8 cellular contexts compared by ENCODE assay signal in genomic region chr22:37639771-37640590, GRCh38. TPM values are rescaled to one million over a fixed set of nuclear protein-coding genes. Genes with fewer than 3 reads are reported as not detected.
DNase-seq lines count a peak whose midpoint lies in the region; ATAC-seq and TF ChIP-seq lines count a peak whose summit lies in the region.

No MANE protein-coding gene starts in this region.

- peaks cover 50% of the 10 kb centered on the region for H3K4me1 Mint-ChIP-seq in T-helper 2 cell treated with Interferon-gamma antibody and Interleukin-4, amounts not matched to agents 5 μg/mL and 100 μg/mL, for 36 hours (ENCODE audit: low read depth)

- no peaks in the 10 kb centered on the region for H3K27me3 Mint-ChIP-seq in T-helper 2 cell treated with Interferon-gamma antibody and Interleukin-4, amounts not matched to agents 5 μg/mL and 100 μg/mL, for 36 hours (ENCODE audit: low read depth)

- H3K36me3 Mint-ChIP-seq in T-helper 2 cell treated with Interferon-gamma antibody and Interleukin-4, amounts not matched to agents 5 μg/mL and 100 μg/mL, for 36 hours (ENCODE audit: low read depth), result peaks cover 34% of the 10 kb centered on the region

- H3K27ac ChIP-seq in prostate gland, result peak overlapping the region; percentile 73 to 80

- H3K36me3 ChIP-seq in prostate gland, result no peaks in the 10 kb centered on the region

- H3K27ac Mint-ChIP-seq in T-helper 2 cell treated with Interferon-gamma antibody and Interleukin-4, amounts not matched to agents 5 μg/mL and 100 μg/mL, for 36 hours, result peak overlapping the region; percentile 97

- ATAC-seq in GM19023 (IDR thresholded peaks at IDR 0.05; ENCODE audit: unreplicated experiment), result no peak

- 3% methylated on average over 25 of the region's 27 CpGs for WGBS in prostate gland

- no peak for TF ChIP-seq CTCF in fibroblast of the aortic adventitia (IDR thresholded peaks at IDR 0.05; ENCODE audit: insufficient read depth, low read length)
- TF ChIP-seq CTCF in prostate gland (IDR thresholded peaks at IDR 0.05), result no peak

- intact Hi-C loops in prostate gland (cut with DNase I), result loop anchor here (5.0 kb wide), 2 partner anchors 37 to 152 kb away; partner anchors contain the start of gene LGALS1

- no peaks in the 10 kb centered on the region for H3K9me3 Mint-ChIP-seq in T-helper 2 cell treated with Interferon-gamma antibody and Interleukin-4, amounts not matched to agents 5 μg/mL and 100 μg/mL, for 36 hours

- DNase-seq in activated CD4-positive, alpha-beta T cell treated with anti-CD3 and anti-CD28 coated beads for 48 hours, result peak; percentile 42
- DNase-seq in activated CD4-positive, alpha-beta T cell treated with anti-CD3 and anti-CD28 coated beads for 4 hours, result no peak
- DNase-seq in T-helper 2 cell treated with Interferon-gamma antibody and Interleukin-4, amounts not matched to agents 5 μg/mL and 100 μg/mL, for 36 hours (ENCODE audit: low spot score), result no peak
- DNase-seq in fibroblast of the aortic adventitia (ENCODE audit: low read depth), result no peak
- DNase-seq in prostate gland (ENCODE audit: low spot score), result no peak
- no peak for DNase-seq in cerebellum (ENCODE audit: low spot score)
- no peak for DNase-seq in KG1 (lab: John Stamatoyannopoulos, UW)

- peak overlapping the region; percentile 97 for H3K4me3 Mint-ChIP-seq in T-helper 2 cell treated with Interferon-gamma antibody and Interleukin-4, amounts not matched to agents 5 μg/mL and 100 μg/mL, for 36 hours

- no peak for TF ChIP-seq POLR2A in prostate gland (IDR thresholded peaks at IDR 0.05)

- H3K9me3 ChIP-seq in prostate gland, result no peaks in the 10 kb centered on the region

- H3K4me3 ChIP-seq in fibroblast of the aortic adventitia (ENCODE audit: low read depth, low read length), result peak overlapping the region; percentile 75
- peak overlapping the region; percentile 57 for H3K4me3 ChIP-seq in prostate gland

- no peaks in the 10 kb centered on the region for H3K27me3 ChIP-seq in prostate gland (replicated peaks; ENCODE audit: insufficient read depth)

- H3K4me1 ChIP-seq in prostate gland (replicated peaks), result no peaks in the 10 kb centered on the region

RNA-seq across cellular contexts. Expression of gene SH3BP1, which starts 0.5 kb away (rescaled TPM):
- total RNA-seq in fibroblast of the aortic adventitia (ENCODE audit: low replicate concordance) (1.8 and 4.6 TPM in 2 replicates), prostate gland (10 to 100 TPM; 10.9 to 12.0 TPM), cerebellum (1.4 TPM)

RNA-seq across cellular contexts. Expression of gene PDXP, which starts 18.5 kb away (rescaled TPM):
- total RNA-seq in fibroblast of the aortic adventitia (ENCODE audit: low replicate concordance) (3.4 and 7.4 TPM in 2 replicates), prostate gland (10 to 100 TPM; 12.9 to 87.8 TPM), cerebellum (34.0 TPM)

RNA-seq across cellular contexts. Expression of gene GGA1, which starts 31.3 kb away (rescaled TPM):
- total RNA-seq in fibroblast of the aortic adventitia (ENCODE audit: low replicate concordance) (12.0 and 35.0 TPM in 2 replicates), prostate gland (100 to 1,000 TPM in 1 of 2 donors, 10 to 100 TPM in 1; 43.9 to 146 TPM), cerebellum (39.1 TPM)

RNA-seq across cellular contexts. Expression of gene LGALS1, which starts 35.5 kb away (rescaled TPM):
- 3,846 and 5,734 TPM in 2 replicates for total RNA-seq in fibroblast of the aortic adventitia (ENCODE audit: low replicate concordance)
- total RNA-seq in prostate gland, result 1,000 to 10,000 TPM in 1 of 2 donors, 100 to 1,000 TPM in 1; 365 to 1,063 TPM
- total RNA-seq in cerebellum, result 152 TPM

RNA-seq across cellular contexts. Expression of gene NOL12, which starts 46.2 kb away (rescaled TPM):
- total RNA-seq in fibroblast of the aortic adventitia (ENCODE audit: low replicate concordance), result 12.7 and 14.0 TPM in 2 replicates
- 10 to 100 TPM; 39.6 to 49.0 TPM for total RNA-seq in prostate gland
- 11.3 TPM for total RNA-seq in cerebellum
